1 cellular context compared by ENCODE assay signal in genomic region chr3:62142280-62142679, GRCh38.
TF ChIP-seq lines count a peak whose summit lies in the region.

No MANE protein-coding gene starts in this region.

TF ChIP-seq in HEK293, 187 proteins besides CTCF, POLR2A, EP300 and RAD21 (continued from another document):
- TF ChIP-seq ZNF18 (tag by site-specific recombination; IDR thresholded peaks at IDR 0.05), result no peak
- no peak for TF ChIP-seq ZFP69B (tag by site-specific recombination; IDR thresholded peaks at IDR 0.05)
- TF ChIP-seq ZNF16 (tag by site-specific recombination; IDR thresholded peaks at IDR 0.05; ENCODE audit: low read depth), result no peak
- TF ChIP-seq, protein P1, sequence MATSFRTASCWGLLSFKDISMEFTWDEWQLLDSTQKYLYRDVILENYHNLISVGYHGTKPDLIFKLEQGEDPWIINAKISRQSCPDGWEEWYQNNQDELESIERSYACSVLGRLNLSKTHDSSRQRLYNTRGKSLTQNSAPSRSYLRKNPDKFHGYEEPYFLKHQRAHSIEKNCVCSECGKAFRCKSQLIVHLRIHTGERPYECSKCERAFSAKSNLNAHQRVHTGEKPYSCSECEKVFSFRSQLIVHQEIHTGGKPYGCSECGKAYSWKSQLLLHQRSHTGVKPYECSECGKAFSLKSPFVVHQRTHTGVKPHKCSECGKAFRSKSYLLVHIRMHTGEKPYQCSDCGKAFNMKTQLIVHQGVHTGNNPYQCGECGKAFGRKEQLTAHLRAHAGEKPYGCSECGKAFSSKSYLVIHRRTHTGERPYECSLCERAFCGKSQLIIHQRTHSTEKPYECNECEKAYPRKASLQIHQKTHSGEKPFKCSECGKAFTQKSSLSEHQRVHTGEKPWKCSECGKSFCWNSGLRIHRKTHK (tag by site-specific recombination; IDR thresholded peaks at IDR 0.05), result no peak
- no peak for TF ChIP-seq ZBTB48 (tag by site-specific recombination; IDR thresholded peaks at IDR 0.05)
